ENCODE assay signal across 1 cellular context in genomic region chr1:26344147-26344920, GRCh38.
TF ChIP-seq lines count a peak whose summit lies in the region.

No MANE protein-coding gene starts in this region.

TF ChIP-seq in GM12878, 131 proteins besides CTCF, POLR2A, EP300 and RAD21:
- TF ChIP-seq FOXM1 (IDR thresholded peaks at IDR 0.05; ENCODE audit: low read depth, low read length) (no peak), ZBTB40 (IDR thresholded peaks at IDR 0.05; ENCODE audit: borderline replicate concordance) (no peak), NR2C1 (IDR thresholded peaks at IDR 0.05) (no peak), ZNF384 (IDR thresholded peaks at IDR 0.05; ENCODE audit: borderline replicate concordance, low read depth, low read length) (no peak), MTA3 (IDR thresholded peaks at IDR 0.05; ENCODE audit: borderline replicate concordance, low read length) (no peak), HSF1 (IDR thresholded peaks at IDR 0.05; ENCODE audit: low read depth, low read length) (no peak), BCL11A (IDR thresholded peaks at IDR 0.05; ENCODE audit: low read depth, low read length) (no peak), E2F8 (IDR thresholded peaks at IDR 0.05; ENCODE audit: low read depth, partially characterized antibody) (no peak), LARP7 (IDR thresholded peaks at IDR 0.05) (no peak), ETV6 (conservative IDR thresholded peaks at IDR 0.05 in 1 of 2, IDR thresholded peaks at IDR 0.05 in 1 of 2; ENCODE audit: borderline replicate concordance in 1 of 2, low read depth in 1 of 2) (no peak), E2F4 (IDR thresholded peaks at IDR 0.05; ENCODE audit: low read depth, low read length) (no peak), MYB (IDR thresholded peaks at IDR 0.05; ENCODE audit: borderline replicate concordance, low read depth, low read length) (no peak), SP1 (IDR thresholded peaks at IDR 0.05; ENCODE audit: low read depth, low read length) (no peak), NFXL1 (IDR thresholded peaks at IDR 0.05; ENCODE audit: borderline replicate concordance) (no peak), PAX8 (IDR thresholded peaks at IDR 0.05) (no peak), HCFC1 (IDR thresholded peaks at IDR 0.05; ENCODE audit: low read length) (no peak), MEF2A (IDR thresholded peaks at IDR 0.05; ENCODE audit: insufficient read depth, low read depth, low read length) (no peak), ZNF592 (IDR thresholded peaks at IDR 0.05) (no peak), IRF5 (IDR thresholded peaks at IDR 0.05; ENCODE audit: borderline replicate concordance) (no peak), REST (IDR thresholded peaks at IDR 0.05; ENCODE audit: low read depth, low read length) (no peak)
